In genomic region chr4:70903282-70903603, GRCh38 we compare ENCODE assay signal across 8 cellular contexts.
DNase-seq lines count a peak whose midpoint lies in the region; ATAC-seq and TF ChIP-seq lines count a peak whose summit lies in the region.

No MANE protein-coding gene starts in this region.

- H3K9me3 ChIP-seq in OCI-LY3 (ENCODE audit: insufficient read depth, low read length): no peaks in the 10 kb centered on the region
- no peaks in the 10 kb centered on the region for H3K9me3 ChIP-seq in muscle layer of duodenum (ENCODE audit: control insufficient read depth in 1 of 2, low read length in 2 of 2)

- H4K20me1 ChIP-seq in OCI-LY3 (ENCODE audit: insufficient read depth, low read length): no peaks in the 10 kb centered on the region; the same call in 1 of the 2 replicates

- peak overlapping the region; percentile 79 for H3K9ac ChIP-seq in OCI-LY3 (ENCODE audit: low read length)

- H3K9me3 Mint-ChIP-seq in dendritic cell treated with granulocyte-macrophage colony-stimulating factor and Interleukin-4, amounts not matched to agents 40 ng/mL and 50 ng/mL, for 4 days: no peaks in the 10 kb centered on the region

- ATAC-seq in HG02623 (IDR thresholded peaks at IDR 0.05; ENCODE audit: unreplicated experiment): no peak

- H3K27me3 ChIP-seq in OCI-LY3 (ENCODE audit: low read depth, low read length): no peaks in the 10 kb centered on the region
- no peaks in the 10 kb centered on the region for H3K27me3 ChIP-seq in muscle layer of duodenum (ENCODE audit: low read depth, low read length)

- TF ChIP-seq CTCF in GM12865 (IDR thresholded peaks at IDR 0.05; ENCODE audit: insufficient read depth, low read depth, low read length, missing control alignments) (no peak), OCI-LY3 (IDR thresholded peaks at IDR 0.05; ENCODE audit: low read depth, low read length) (no peak)

- peaks cover 11% of the 10 kb centered on the region for H3K36me3 ChIP-seq in OCI-LY3 (replicated peaks; ENCODE audit: low read depth, low read length)
- peaks cover 2 to 10% of the 10 kb centered on the region in 2 donors for H3K36me3 ChIP-seq in muscle layer of duodenum (ENCODE audit: control insufficient read depth in 1 of 2, insufficient read depth in 2 of 2, low read length in 2 of 2)

- no peak overlapping the region for H3K27ac ChIP-seq in OCI-LY3 (ENCODE audit: low read length)
- H3K27ac ChIP-seq in muscle layer of duodenum (ENCODE audit: low read length): peak overlapping the region; percentile 72

- H3K4me3 ChIP-seq in GM12865 (ENCODE audit: low read depth, low read length) (peak overlapping the region; percentile 90), OCI-LY3 (ENCODE audit: low read length) (peak overlapping the region; percentile 94), muscle layer of duodenum (ENCODE audit: low read depth in 1 of 2, low read length in 2 of 2) (peak overlapping the region; percentile 74 to 97)

- H3K4me3 Mint-ChIP-seq in dendritic cell treated with granulocyte-macrophage colony-stimulating factor and Interleukin-4, amounts not matched to agents 40 ng/mL and 50 ng/mL, for 4 days: peak overlapping the region; percentile 99

- no peak overlapping the region for H2AFZ ChIP-seq in OCI-LY3 (ENCODE audit: low read depth, low read length)

- H3K79me2 ChIP-seq in OCI-LY3 (ENCODE audit: low read length): peaks cover 12% of the 10 kb centered on the region

- H3K4me1 Mint-ChIP-seq in dendritic cell treated with granulocyte-macrophage colony-stimulating factor and Interleukin-4, amounts not matched to agents 40 ng/mL and 50 ng/mL, for 4 days (ENCODE audit: low read depth): peaks cover 51% of the 10 kb centered on the region

- H3K27ac Mint-ChIP-seq in dendritic cell treated with granulocyte-macrophage colony-stimulating factor and Interleukin-4, amounts not matched to agents 40 ng/mL and 50 ng/mL, for 4 days: peak overlapping the region; percentile 89

- no peaks in the 10 kb centered on the region for H3K27me3 Mint-ChIP-seq in dendritic cell treated with granulocyte-macrophage colony-stimulating factor and Interleukin-4, amounts not matched to agents 40 ng/mL and 50 ng/mL, for 4 days

- H3K36me3 Mint-ChIP-seq in dendritic cell treated with granulocyte-macrophage colony-stimulating factor and Interleukin-4, amounts not matched to agents 40 ng/mL and 50 ng/mL, for 4 days (ENCODE audit: low read depth): peaks cover 47% of the 10 kb centered on the region

- H3K4me2 ChIP-seq in OCI-LY3 (ENCODE audit: low read length): peak overlapping the region; percentile 97

- peaks cover 10% of the 10 kb centered on the region for H3K4me1 ChIP-seq in OCI-LY3 (ENCODE audit: low read length)
- peaks cover 0 to 7% of the 10 kb centered on the region in 2 donors for H3K4me1 ChIP-seq in muscle layer of duodenum (ENCODE audit: control insufficient read depth in 1 of 2, insufficient read depth in 2 of 2, low read length in 2 of 2)

- intact Hi-C loops in dendritic cell treated with granulocyte-macrophage colony-stimulating factor and Interleukin-4, amounts not matched to agents 40 ng/mL and 50 ng/mL, for 4 days (cut with micrococcal nuclease): loop anchor here (2.0 to 5.0 kb wide), 4 partner anchors 39 to 106 kb away; partner anchors contain the start of genes DCK and GRSF1

- DNase-seq in GM12865 (ENCODE audit: low read depth) (peak; percentile 10), iPS-NIHi11 (ENCODE audit: low spot score) (no peak), SW480 (ENCODE audit: low spot score) (no peak), NOMO-1 treated with DMSO at 0.1 percent for 48 hours (lab: John Stamatoyannopoulos, UW; ENCODE audit: unreplicated experiment) (no peak)
